13 cellular contexts compared by ENCODE assay signal in genomic region chr1:56825436-56825835, GRCh38.
"Had no signal": no experiment of that assay in that cellular context is flagged by ENCODE, and none has a peak within 500 bp of the region (broad histone marks: within the 10 kb centered on the region; RNA-seq: fewer than 3 reads in every experiment).

No MANE protein-coding gene starts in this region.

- DNase-seq: Karpas-422, KG1, MG63, NCI-H1105 treated with DMSO at 0.1 percent for 48 hours, NCI-H1417 treated with DMSO at 0.1 percent for 48 hours, NCI-H146, NCI-H1694 treated with DMSO at 0.1 percent for 48 hours, NCI-H2107, NCI-H524, NCI-H69, Right ventricle myocardium superior, RPMI8226, SIG-M5 had no signal
